Comparison of ENCODE assay signal across 19 cellular contexts in genomic region chr5:158737536-158738027, GRCh38.
DNase-seq lines count a peak whose midpoint lies in the region; ATAC-seq and TF ChIP-seq lines count a peak whose summit lies in the region.
"Had no signal": no experiment of that assay in that cellular context is flagged by ENCODE, and none has a peak within 500 bp of the region (broad histone marks: within the 10 kb centered on the region; RNA-seq: fewer than 3 reads in every experiment).

No MANE protein-coding gene starts in this region.

- ATAC-seq in activated B cell treated with CpG ODN at 0.5 μM for 24 hours (ENCODE audit: low read depth) (no peak), GM21529 (IDR thresholded peaks at IDR 0.05; ENCODE audit: unreplicated experiment) (no peak), HG03342 (IDR thresholded peaks at IDR 0.05; ENCODE audit: unreplicated experiment) (no peak), HG03135 (IDR thresholded peaks at IDR 0.05; ENCODE audit: unreplicated experiment) (no peak)

- CTCF ChIA-PET in activated B cell treated with CpG ODN at 0.5 μM for 24 hours (lab: Charles Lee), result no interaction called here

- H3K27me3 Mint-ChIP-seq in activated B cell treated with CpG ODN at 0.5 μM for 24 hours, result no peaks in the 10 kb centered on the region

- H3K4me1 Mint-ChIP-seq in activated B cell treated with CpG ODN at 0.5 μM for 24 hours, result peaks cover 45% of the 10 kb centered on the region

- no peak overlapping the region for H2BK12ac ChIP-seq in trophoblast cell (ENCODE audit: low read length)

- no peak overlapping the region for H3K9ac ChIP-seq in trophoblast cell (ENCODE audit: low read length)

- peak overlapping the region; percentile 32 for H3K4me2 ChIP-seq in trophoblast cell (ENCODE audit: low read length)

- DNase-seq in ELF-1 (ENCODE audit: low read depth, low spot score), result peak; percentile 37
- DNase-seq in activated B cell treated with CpG ODN at 0.5 μM for 24 hours, result no peak
- DNase-seq in iPS-NIHi11 (ENCODE audit: low spot score), result peak; percentile 34
- DNase-seq in trophoblast cell, result no peak
- DNase-seq in NCI-H1092 treated with DMSO at 0.1 percent for 48 hours (lab: John Stamatoyannopoulos, UW), result no peak
- DNase-seq: DND-41, GF-D8, MV-4-11, NCI-H1417 treated with DMSO at 0.1 percent for 48 hours, NCI-H1930, NCI-H2171, NCI-H510A, NCI-H82 had no signal

- H2AK5ac ChIP-seq in trophoblast cell (ENCODE audit: low read length), result no peak overlapping the region

- POLR2A ChIA-PET in activated B cell treated with CpG ODN at 0.5 μM for 24 hours (lab: Charles Lee), result no interaction called here

- WGBS in trophoblast cell (ENCODE audit: extremely low coverage, insufficient coverage, insufficient read length), result no CpG with 5 or more reads among the region's 6 CpGs

- H3K27me3 ChIP-seq in trophoblast cell (ENCODE audit: insufficient read depth, low read length), result no peaks in the 10 kb centered on the region
- H3K27me3 ChIP-seq: SJSA1 had no signal

- no peak overlapping the region for H3K18ac ChIP-seq in trophoblast cell (ENCODE audit: low read length)

- H4K91ac ChIP-seq in trophoblast cell (ENCODE audit: low read depth, low read length), result no peak overlapping the region

- H3K14ac ChIP-seq in trophoblast cell (ENCODE audit: low read length), result no peak overlapping the region

- peaks cover 47% of the 10 kb centered on the region for H3K36me3 Mint-ChIP-seq in activated B cell treated with CpG ODN at 0.5 μM for 24 hours (ENCODE audit: low read depth)

- no peak overlapping the region for H4K8ac ChIP-seq in trophoblast cell (ENCODE audit: low read depth, low read length)

- intact Hi-C loops in activated B cell treated with CpG ODN at 0.5 μM for 24 hours (cut with micrococcal nuclease), result no loop called here

- no peak overlapping the region for H3K4me3 ChIP-seq in trophoblast cell (ENCODE audit: low read depth, low read length)
- H3K4me3 ChIP-seq: SJSA1 had no signal

- no peaks in the 10 kb centered on the region for H3K36me3 ChIP-seq in trophoblast cell (ENCODE audit: control insufficient read depth in 1 of 2, insufficient read depth in 2 of 2, low read length in 2 of 2)
- H3K36me3 ChIP-seq: SJSA1 had no signal

- no peak overlapping the region for H2BK120ac ChIP-seq in trophoblast cell (ENCODE audit: insufficient read depth, low read length, poor library complexity)

- TF ChIP-seq CTCF in activated B cell treated with CpG ODN at 0.5 μM for 24 hours (IDR thresholded peaks at IDR 0.05), result no peak

- no peak overlapping the region for H3K4me3 Mint-ChIP-seq in activated B cell treated with CpG ODN at 0.5 μM for 24 hours

- H3K4me1 ChIP-seq in trophoblast cell (ENCODE audit: control insufficient read depth in 1 of 2, insufficient read depth in 2 of 2, low read length in 2 of 2), result no peaks in the 10 kb centered on the region

- H3K4ac ChIP-seq in trophoblast cell (ENCODE audit: low read depth, low read length), result no peak overlapping the region

- no peak overlapping the region for H3K23ac ChIP-seq in trophoblast cell (ENCODE audit: low read length)

- no peak overlapping the region for H4K12ac ChIP-seq in trophoblast cell (ENCODE audit: low read depth, low read length)

- H2BK5ac ChIP-seq in trophoblast cell (ENCODE audit: low read depth, low read length, poor library complexity), result no peak overlapping the region

- H3K27ac Mint-ChIP-seq in activated B cell treated with CpG ODN at 0.5 μM for 24 hours, result peak overlapping the region; percentile 30

- no peaks in the 10 kb centered on the region for H3K79me1 ChIP-seq in trophoblast cell (ENCODE audit: low read length)

- H3K9me3 Mint-ChIP-seq in activated B cell treated with CpG ODN at 0.5 μM for 24 hours, result no peaks in the 10 kb centered on the region

- no peak overlapping the region for H3K27ac ChIP-seq in trophoblast cell (ENCODE audit: low read depth, low read length)
- H3K27ac ChIP-seq: C4-2B, HL-60, SJSA1 had no signal

- H2AFZ ChIP-seq in trophoblast cell (ENCODE audit: insufficient read depth, low read length, poor library complexity), result no peak overlapping the region

- no peaks in the 10 kb centered on the region for H3K79me2 ChIP-seq in trophoblast cell (ENCODE audit: control insufficient read depth, insufficient read depth, low read length, poor library complexity)

- H3K9me3 ChIP-seq in trophoblast cell (ENCODE audit: insufficient read depth, low read depth, low read length), result no peaks in the 10 kb centered on the region
- H3K9me3 ChIP-seq: SJSA1 had no signal

Comparison
In these comparisons a context has a peak if more than half of its experiments do, and no peak if none do; other contexts are left out.
1. DNase-seq: peak in ELF-1 (single experiment) and iPS-NIHi11 (single experiment); none in activated B cell treated with CpG ODN at 0.5 μM for 24 hours (single experiment), trophoblast cell (0 of 2) and NCI-H1092 treated with DMSO at 0.1 percent for 48 hours (single experiment).